ENCODE assay signal across 15 cellular contexts in genomic region chr22:24707477-24707816, GRCh38.
A peak's percentile ranks its signal among the peaks of the same experiment; 100 is the strongest.
DNase-seq lines count a peak whose midpoint lies in the region; ATAC-seq, FAIRE-seq and TF ChIP-seq lines count a peak whose summit lies in the region.
"Had no signal": no experiment of that assay in that cellular context is flagged by ENCODE, and none has a peak within 500 bp of the region (broad histone marks: within the 10 kb centered on the region; RNA-seq: fewer than 3 reads in every experiment).

No MANE protein-coding gene starts in this region.

- no peaks in the 10 kb centered on the region for H4K20me1 ChIP-seq in H1 (replicated peaks in 1 of 2; ENCODE audit: control insufficient read depth in 1 of 2, insufficient read depth in 2 of 2, low read length in 2 of 2)

- no peaks in the 10 kb centered on the region for H3K27me3 ChIP-seq in H1 (replicated peaks in 1 of 4; ENCODE audit: control insufficient read depth in 3 of 4, extremely low read depth in 1 of 4, insufficient read depth in 3 of 4, low read length in 3 of 4)
- H3K27me3 ChIP-seq: ascending aorta had no signal

- H2AK5ac ChIP-seq in H1 (ENCODE audit: low read depth, low read length), result no peak overlapping the region

- TF ChIP-seq CTCF in H1 (IDR thresholded peaks at IDR 0.05; ENCODE audit: control extremely low read depth in 1 of 3, insufficient read depth in 1 of 3, low read depth in 1 of 3, low read length in 3 of 3) (peak in 2 of 3 experiments; percentile 15 to 37; a peak in 2 of 4 replicates), retinal pigment epithelial cell (conservative IDR thresholded peaks at IDR 0.05; ENCODE audit: low read depth, low read length) (peak; percentile 30)

- H3K27ac ChIP-seq in H1 (ENCODE audit: low read depth, low read length), result no peak overlapping the region
- H3K27ac ChIP-seq: ascending aorta had no signal

- peak overlapping the region; percentile 77 for H2AFZ ChIP-seq in H1 (ENCODE audit: low read length)

- no peak overlapping the region for H3K4me2 ChIP-seq in H1 (ENCODE audit: insufficient read depth in 1 of 2, low read depth in 2 of 2, low read length in 2 of 2)

- H3K4me3 ChIP-seq in H1 (ENCODE audit: extremely low read depth in 1 of 4, insufficient read depth in 2 of 4, low read depth in 3 of 4, low read length in 4 of 4) (no peak overlapping the region), retinal pigment epithelial cell (ENCODE audit: low read length) (no peak overlapping the region)
- H3K4me3 ChIP-seq: ascending aorta had no signal

- H3K4ac ChIP-seq in H1 (replicated peaks; ENCODE audit: insufficient read length, low read depth, low read length), result no peak overlapping the region

- FAIRE-seq in H1 (lab: Jason Lieb, UNC), result peak; percentile 48
- FAIRE-seq: endothelial cell of umbilical vein, G401.6, TTC549 had no signal

- TF ChIP-seq POLR2A in H1 (IDR thresholded peaks at IDR 0.05; ENCODE audit: control extremely low read depth in 1 of 2, low read depth in 2 of 2, low read length in 2 of 2), result no peak

- TF ChIP-seq EP300 in H1 (IDR thresholded peaks at IDR 0.05; ENCODE audit: borderline replicate concordance in 1 of 2, low read depth in 2 of 2, low read length in 2 of 2), result no peak

- no peak for ATAC-seq in HG03439 (IDR thresholded peaks at IDR 0.05; ENCODE audit: unreplicated experiment)
- ATAC-seq: PC-3 had no signal

- no peaks in the 10 kb centered on the region for H3K79me2 ChIP-seq in H1 (ENCODE audit: control insufficient read depth in 1 of 2, insufficient read depth in 2 of 2, low read length in 2 of 2)

- H3K56ac ChIP-seq in H1 (replicated peaks; ENCODE audit: insufficient read length, low read depth, low read length), result no peak overlapping the region

- WGBS in H1 (ENCODE audit: extremely low coverage in 1 of 2, insufficient coverage in 1 of 2, insufficient read length in 1 of 2, insufficient replicate concordance in 2 of 2, low coverage in 1 of 2, low lambda C conversion rate in 2 of 2, missing lambda C conversion rate in 1 of 2), 2 experiments, result 76% methylated on average over 6 of the region's 6 CpGs; no CpG with 5 or more reads in 1 of the 2 experiments

- H2BK120ac ChIP-seq in H1 (replicated peaks; ENCODE audit: low read depth, low read length), result no peak overlapping the region

- H3K9ac ChIP-seq in H1 (replicated peaks in 1 of 4; ENCODE audit: extremely low read depth in 1 of 4, low read depth in 3 of 4, low read length in 3 of 4), result no peak overlapping the region

- POLR2A ChIA-PET in H1 (lab: Charles Lee; ENCODE audit: partially characterized antibody), result no interaction called here

- no peaks in the 10 kb centered on the region for H3K23me2 ChIP-seq in H1 (ENCODE audit: low read depth, low read length)

- peak overlapping the region; percentile 36; the same call in 1 of the 2 replicates for H2BK15ac ChIP-seq in H1 (ENCODE audit: low read length)

- H3K14ac ChIP-seq in H1 (ENCODE audit: insufficient read length), result no peak overlapping the region

- H2BK5ac ChIP-seq in H1 (ENCODE audit: low read depth, low read length), result peak overlapping the region; percentile 62; the same call in 1 of the 2 replicates

- no peaks in the 10 kb centered on the region for H3K79me1 ChIP-seq in H1 (ENCODE audit: low read depth, low read length)

- H4K91ac ChIP-seq in H1 (replicated peaks; ENCODE audit: insufficient read length, low read length), result no peak overlapping the region

- CTCF ChIA-PET in H1 (lab: Charles Lee; ENCODE audit: partially characterized antibody), result interaction anchor here (0.7 to 4.6 kb wide), 7 partner anchors 10 to 472 kb away, joined by 3 to 31 read pairs (median 6); no protein-coding TSS in a partner anchor

- H4K8ac ChIP-seq in H1 (ENCODE audit: extremely low read depth, insufficient read depth, low read length), result no peak overlapping the region

- no peak overlapping the region for H3K23ac ChIP-seq in H1 (ENCODE audit: insufficient read length)

- H2BK20ac ChIP-seq in H1 (ENCODE audit: low read length), result peak overlapping the region; percentile 91; the same call in 1 of the 2 replicates

- H3K4me1 ChIP-seq in H1 (replicated peaks in 1 of 4; ENCODE audit: control insufficient read depth in 3 of 4, insufficient read depth in 4 of 4, low read length in 3 of 4), result peaks cover 0 to 10% (median 4%) of the 10 kb centered on the region in 4 experiments; a peak in 4 of 7 replicates
- H3K4me1 ChIP-seq: ascending aorta had no signal

- no peak overlapping the region; the same call in 1 of the 2 replicates for H3K18ac ChIP-seq in H1 (ENCODE audit: extremely low read depth, low read length)

- DNase-seq in SIG-M5 treated with dmso at 0.1 percent for 504 hours (lab: John Stamatoyannopoulos, UW; ENCODE audit: unreplicated experiment), result peak; percentile 60
- DNase-seq in SIG-M5 (lab: John Stamatoyannopoulos, UW), result no peak
- peak; percentile 1 to 10 for DNase-seq in NOMO-1 (lab: John Stamatoyannopoulos, UW; ENCODE audit: unreplicated experiment in 2 of 2)
- peak in 1 of 2 experiments; percentile 53 for DNase-seq in H1 (ENCODE audit: low read depth in 1 of 2, low spot score in 2 of 2)
- DNase-seq in retinal pigment epithelial cell (ENCODE audit: low read depth), result no peak
- no peak for DNase-seq in LoVo (ENCODE audit: low spot score)
- DNase-seq in stimulated activated CD4-positive, alpha-beta T cell treated with anti-CD3 and anti-CD28 coated beads, Interleukin-4, amount 100 ng/mL, for 1 hour, result no peak
- DNase-seq: activated T-cell treated with anti-CD3 and anti-CD28 coated beads, Interleukin-2, amount 50 U/mL, for 1 hour; NCI-H1105; PC-3 had no signal

- no peak overlapping the region for H4K5ac ChIP-seq in H1 (ENCODE audit: insufficient read length, low read depth, low read length)

- H2BK12ac ChIP-seq in H1 (ENCODE audit: low read depth, low read length), result peak overlapping the region; percentile 89; the same call in 1 of the 2 replicates

- peak in 1 of 2 experiments; percentile 34; a peak in 1 of 4 replicates for TF ChIP-seq RAD21 in H1 (IDR thresholded peaks at IDR 0.05 in 1 of 2, conservative IDR thresholded peaks at IDR 0.05 in 1 of 2; ENCODE audit: low read depth in 2 of 2, low read length in 2 of 2)

- H3K36me3 ChIP-seq in H1 (ENCODE audit: control insufficient read depth in 2 of 4, insufficient read depth in 4 of 4, low read length in 3 of 4), result no peaks in the 10 kb centered on the region
- H3K36me3 ChIP-seq: ascending aorta had no signal

- no peaks in the 10 kb centered on the region for H3K9me3 ChIP-seq in H1 (ENCODE audit: insufficient read depth in 2 of 2, low read depth in 1 of 2, low read length in 1 of 2)
- H3K9me3 ChIP-seq: ascending aorta had no signal

TF ChIP-seq in H1, 55 proteins besides CTCF, POLR2A, EP300 and RAD21:
- TF ChIP-seq POU5F1 (IDR thresholded peaks at IDR 0.05; ENCODE audit: low read depth, low read length), result no peak
TF ChIP-seq in H1: peak in this region for 0.

Comparison
In these comparisons a context has a peak if more than half of its experiments do, and no peak if none do; other contexts are left out.
1. DNase-seq: peak in SIG-M5 treated with dmso at 0.1 percent for 504 hours (single experiment) and NOMO-1 (2 of 2); none in SIG-M5 (single experiment), retinal pigment epithelial cell (single experiment), LoVo (single experiment) and stimulated activated CD4-positive, alpha-beta T cell treated with anti-CD3 and anti-CD28 coated beads, Interleukin-4, amount 100 ng/mL, for 1 hour (single experiment).